Comparison of ENCODE assay signal across 8 cellular contexts in genomic region chr20:675453-676314, GRCh38. TPM values are rescaled to one million over a fixed set of nuclear protein-coding genes. Genes with fewer than 3 reads are reported as not detected.
DNase-seq lines count a peak whose midpoint lies in the region; ATAC-seq and TF ChIP-seq lines count a peak whose summit lies in the region.

Gene SCRT2, minus strand, starts transcription at chr20:675802. Its CDS starts 201 bp downstream, at chr20:675601.

- H3K27ac ChIP-seq in GM23248 (no peak within 1 kb of the TSS), OCI-LY7 (ENCODE audit: low read depth, low read length, poor library complexity, severe bottlenecking) (no peak within 1 kb of the TSS), foreskin keratinocyte (no peak within 1 kb of the TSS), neuronal stem cell (replicated peaks; ENCODE audit: low read length) (no peak within 1 kb of the TSS)

- H3K4me3 ChIP-seq in GM23248 (peak within 1 kb of the TSS; percentile 43; the same call in 1 of the 2 replicates), OCI-LY7 (ENCODE audit: low read depth, low read length, poor library complexity, severe bottlenecking) (no peak within 1 kb of the TSS), neuronal stem cell (ENCODE audit: low read length in 2 of 2) (peak within 1 kb of the TSS; percentile 28 to 70)

- H3K23ac ChIP-seq in neuronal stem cell (ENCODE audit: low read depth, low read length, poor library complexity), result peak within 1 kb of the TSS; percentile 20

- in situ Hi-C loops in GM23248 (cut with MboI), result no loop called here

- H3K18ac ChIP-seq in neuronal stem cell (ENCODE audit: low read length), result peak within 1 kb of the TSS; percentile 69

- H2AFZ ChIP-seq in GM23248 (no peak within 1 kb of the TSS), OCI-LY7 (ENCODE audit: low read length) (no peak within 1 kb of the TSS), neuronal stem cell (ENCODE audit: low read length) (peak within 1 kb of the TSS; percentile 85)

- peak within 1 kb of the TSS; percentile 31 for H2BK15ac ChIP-seq in neuronal stem cell (ENCODE audit: low read length)

- peak within 1 kb of the TSS; percentile 7 for H4K91ac ChIP-seq in neuronal stem cell (ENCODE audit: low read depth, low read length, poor library complexity)

- peak; percentile 83 for DNase-seq in GM23248
- DNase-seq in OCI-LY7 (ENCODE audit: low spot score), result no peak
- peak; percentile 85 for DNase-seq in activated effector memory CD4-positive, alpha-beta T cell treated with anti-CD3 and anti-CD28 coated beads, Interleukin-2, amount 50 U/mL, for 16 hours
- peak in 1 of 2 donors; percentile 25 for DNase-seq in foreskin keratinocyte
- DNase-seq in neuronal stem cell (ENCODE audit: low spot score), result peak; percentile 90
- DNase-seq in superior temporal gyrus (ENCODE audit: extremely low spot score), result peak; percentile 64

- H2BK5ac ChIP-seq in neuronal stem cell (ENCODE audit: low read length), result no peak within 1 kb of the TSS

- TF ChIP-seq CTCF in OCI-LY7 (conservative IDR thresholded peaks at IDR 0.05; ENCODE audit: low read length), result no peak
- no peak for TF ChIP-seq CTCF in foreskin keratinocyte (conservative IDR thresholded peaks at IDR 0.05)

- POLR2A ChIA-PET in OCI-LY7 (lab: Charles Lee), result interaction anchor here (0.7 kb wide), 1 partner anchor 300 kb away, joined by 5 read pairs; no protein-coding TSS in a partner anchor

- H3K9ac ChIP-seq in GM23248, result no peak within 1 kb of the TSS
- H3K9ac ChIP-seq in neuronal stem cell (ENCODE audit: low read depth, low read length, poor library complexity), result peak within 1 kb of the TSS; percentile 66

- H3K4me2 ChIP-seq in GM23248 (ENCODE audit: unreplicated experiment) (peak within 1 kb of the TSS; percentile 51), OCI-LY7 (ENCODE audit: low read length) (peak within 1 kb of the TSS; percentile 43), neuronal stem cell (ENCODE audit: insufficient read depth, low read length, poor library complexity, severe bottlenecking) (peak within 1 kb of the TSS; percentile 67)

- no peaks in the 10 kb centered on the region for H3F3A ChIP-seq in GM23248 (ENCODE audit: insufficient read depth)

- ATAC-seq in foreskin keratinocyte (peak; percentile 76), HG02759 (IDR thresholded peaks at IDR 0.05; ENCODE audit: unreplicated experiment) (no peak), HG02938 (IDR thresholded peaks at IDR 0.05; ENCODE audit: unreplicated experiment) (no peak)

- no peaks in the 10 kb centered on the region for H3K79me2 ChIP-seq in GM23248 (ENCODE audit: insufficient read depth)
- H3K79me2 ChIP-seq in OCI-LY7 (ENCODE audit: insufficient read depth, low read depth, low read length), result no peaks in the 10 kb centered on the region

- H3K4ac ChIP-seq in neuronal stem cell (ENCODE audit: low read length), result no peak within 1 kb of the TSS

- H2AK5ac ChIP-seq in neuronal stem cell (ENCODE audit: low read depth, low read length), result peak within 1 kb of the TSS; percentile 61

- H3K36me3 ChIP-seq in GM23248 (ENCODE audit: low read depth) (no peaks in the 10 kb centered on the region), OCI-LY7 (ENCODE audit: insufficient read depth, low read length) (no peaks in the 10 kb centered on the region), neuronal stem cell (replicated peaks in 1 of 2; ENCODE audit: control insufficient read depth in 2 of 2, insufficient read depth in 2 of 2, low read length in 2 of 2) (no peaks in the 10 kb centered on the region)

- no peaks in the 10 kb centered on the region for H3K9me3 ChIP-seq in GM23248 (ENCODE audit: low read depth)
- H3K9me3 ChIP-seq in OCI-LY7 (ENCODE audit: low read length), result no peaks in the 10 kb centered on the region
- no peaks in the 10 kb centered on the region for H3K9me3 ChIP-seq in neuronal stem cell (replicated peaks in 1 of 2; ENCODE audit: control insufficient read depth in 2 of 2, insufficient read depth in 1 of 2, low read depth in 1 of 2, low read length in 2 of 2)

- intact Hi-C loops in OCI-LY7 (cut with micrococcal nuclease; ENCODE audit: unreplicated experiment), result no loop called here

- H2BK12ac ChIP-seq in neuronal stem cell (ENCODE audit: low read length), result no peak within 1 kb of the TSS

- H2BK120ac ChIP-seq in neuronal stem cell (ENCODE audit: low read depth, low read length), result no peak within 1 kb of the TSS

- BruUV-seq in OCI-LY7 (replicated peaks; lab: Mats Ljungman, UMichigan), result no TSS peak

- no peaks in the 10 kb centered on the region for H3K79me1 ChIP-seq in neuronal stem cell (ENCODE audit: low read depth, low read length)

- H4K20me1 ChIP-seq in GM23248 (ENCODE audit: insufficient read depth) (no peaks in the 10 kb centered on the region), OCI-LY7 (ENCODE audit: insufficient read depth, low read length) (no peaks in the 10 kb centered on the region)

- CTCF ChIA-PET in OCI-LY7 (lab: Charles Lee; ENCODE audit: unreplicated experiment), result no interaction called here

- no peaks in the 10 kb centered on the region for H3K9me2 ChIP-seq in GM23248 (ENCODE audit: insufficient read depth)
- no peaks in the 10 kb centered on the region for H3K9me2 ChIP-seq in OCI-LY7 (ENCODE audit: insufficient read depth, low read length)

- H3K4me1 ChIP-seq in GM23248 (ENCODE audit: insufficient read depth), result no peaks in the 10 kb centered on the region
- H3K4me1 ChIP-seq in OCI-LY7 (ENCODE audit: insufficient read depth, low read length, poor library complexity, severe bottlenecking), result peaks cover 13% of the 10 kb centered on the region
- no peaks in the 10 kb centered on the region for H3K4me1 ChIP-seq in foreskin keratinocyte
- peaks cover 15 to 22% of the 10 kb centered on the region in 2 donors for H3K4me1 ChIP-seq in neuronal stem cell (ENCODE audit: control insufficient read depth in 2 of 2, insufficient read depth in 1 of 2, low read depth in 1 of 2, low read length in 2 of 2)

- H3K27me3 ChIP-seq in GM23248 (replicated peaks; ENCODE audit: insufficient read depth) (peaks cover 49% of the 10 kb centered on the region), foreskin keratinocyte (peaks cover 88% of the 10 kb centered on the region), neuronal stem cell (ENCODE audit: control insufficient read depth in 3 of 3, insufficient read depth in 3 of 3, low read depth in 1 of 3, low read length in 3 of 3) (peaks cover 2 to 75% (median 39%) of the 10 kb centered on the region in 3 experiments)

- no peak within 1 kb of the TSS for H3K14ac ChIP-seq in neuronal stem cell (ENCODE audit: low read length)

- 3% methylated on average over 47 to 52 of the region's 69 CpGs for WGBS in GM23248 (ENCODE audit: low coverage in 1 of 2, low lambda C conversion rate in 2 of 2, missing lambda C conversion rate in 2 of 2), 2 experiments
- no CpG with 5 or more reads among the region's 69 CpGs for WGBS in neuronal stem cell (ENCODE audit: extremely low coverage in 2 of 2, insufficient read length in 2 of 2, insufficient replicate concordance in 1 of 2), 2 donors

- no peak within 1 kb of the TSS for H4K8ac ChIP-seq in neuronal stem cell (ENCODE audit: low read depth, low read length)

RNA-seq across cellular contexts. Expression of gene SCRT2, which starts in this region (rescaled TPM):
- total RNA-seq in GM23248 (2014; rRNA removed; shearing (Covaris generic)), result not detected in 2 replicates
- polyA plus RNA-seq in GM23248 (2016; fragmentation: Nextera tagmentation; extraction: Ambion mirVana) (not detected in 2 replicates), foreskin keratinocyte (not detected in 2 replicates)
- total RNA-seq in OCI-LY7 (2014; rRNA removed; shearing (Covaris generic)), result not detected in 2 replicates
- total RNA-seq in OCI-LY7 (2022) (not detected in 2 replicates), foreskin keratinocyte (not detected in 2 replicates)
- polyA plus RNA-seq in neuronal stem cell (2013, experiment 1 of 2), result 0.06 TPM
- 0.04 TPM for polyA plus RNA-seq in neuronal stem cell (2013, experiment 2 of 2)

Comparison
In these comparisons a context has a peak if more than half of its experiments do, and no peak if none do; other contexts are left out.
1. Peak in DNase-seq, H3K4me3 ChIP-seq and H3K4me2 ChIP-seq in GM23248; RNA of the gene not detected or under 1 TPM.
2. Peak in ATAC-seq in foreskin keratinocyte; RNA of the gene not detected or under 1 TPM.